ENCODE assay signal across 16 cellular contexts in genomic region chr12:25625146-25625545, GRCh38.
DNase-seq lines count a peak whose midpoint lies in the region; ATAC-seq and TF ChIP-seq lines count a peak whose summit lies in the region.
"Had no signal": no experiment of that assay in that cellular context is flagged by ENCODE, and none has a peak within 500 bp of the region (broad histone marks: within the 10 kb centered on the region; RNA-seq: fewer than 3 reads in every experiment).

No MANE protein-coding gene starts in this region.

- H3K9me3 ChIP-seq in endodermal cell (ENCODE audit: control insufficient read depth, low read length): peaks cover 20% of the 10 kb centered on the region
- H3K9me3 ChIP-seq: BLaER1 had no signal

- H3K9ac ChIP-seq in endodermal cell (ENCODE audit: extremely low read depth, low read length, poor library complexity, severe bottlenecking): no peak overlapping the region
- H3K9ac ChIP-seq: BLaER1 had no signal

- H3K27ac ChIP-seq in endodermal cell (ENCODE audit: low read depth, low read length): no peak overlapping the region
- H3K27ac ChIP-seq: BLaER1 had no signal

- no peak overlapping the region for H3K27ac Mint-ChIP-seq in endodermal cell
- H3K27ac Mint-ChIP-seq in chondrocyte (ENCODE audit: unreplicated experiment): no peak overlapping the region
- H3K27ac Mint-ChIP-seq: CD14-positive monocyte; CD4-positive, alpha-beta memory T cell; GM23338; HFFc6 had no signal

- DNase-seq in AG10803 (ENCODE audit: low read depth) (peak; percentile 52), GM03348 (ENCODE audit: low spot score) (peak; percentile 19), endodermal cell (no peak), fibroblast of peridontal ligament (ENCODE audit: extremely low read depth) (peak; percentile 54), chondrocyte (ENCODE audit: low spot score) (no peak), medulla oblongata (ENCODE audit: extremely low spot score) (no peak), DMS 273 (lab: John Stamatoyannopoulos, UW; ENCODE audit: unreplicated experiment) (no peak)
- DNase-seq: CD4-positive, alpha-beta memory T cell; DND-41; HFFc6; KG1 had no signal

- TF ChIP-seq CTCF in AG10803 (conservative IDR thresholded peaks at IDR 0.05; ENCODE audit: low read length) (no peak), endodermal cell (conservative IDR thresholded peaks at IDR 0.05) (no peak), chondrocyte (IDR thresholded peaks at IDR 0.05) (no peak)

- H3K27me3 Mint-ChIP-seq in endodermal cell (ENCODE audit: insufficient read depth) (no peaks in the 10 kb centered on the region), chondrocyte (ENCODE audit: low read depth) (no peaks in the 10 kb centered on the region)
- H3K27me3 Mint-ChIP-seq: CD4-positive, alpha-beta memory T cell had no signal

- H3K36me3 Mint-ChIP-seq in endodermal cell (ENCODE audit: low read depth) (peaks cover 20% of the 10 kb centered on the region), chondrocyte (ENCODE audit: low read depth) (no peaks in the 10 kb centered on the region)
- H3K36me3 Mint-ChIP-seq: CD14-positive monocyte; CD4-positive, alpha-beta memory T cell had no signal

- H3K9me3 Mint-ChIP-seq in endodermal cell: peaks cover 13% of the 10 kb centered on the region
- H3K9me3 Mint-ChIP-seq in chondrocyte (ENCODE audit: low read depth): no peaks in the 10 kb centered on the region
- H3K9me3 Mint-ChIP-seq: GM23338, HFFc6 had no signal

- H3K4me3 ChIP-seq in AG10803 (ENCODE audit: low read length) (no peak overlapping the region), endodermal cell (ENCODE audit: low read length) (peak overlapping the region; percentile 43)
- H3K4me3 ChIP-seq: BLaER1, GM23338 had no signal

- peaks cover 21% of the 10 kb centered on the region for H3K36me3 ChIP-seq in endodermal cell (ENCODE audit: control insufficient read depth, insufficient read depth, low read length)
- H3K36me3 ChIP-seq: BLaER1 had no signal

- H3K4me1 Mint-ChIP-seq in endodermal cell (peaks cover 27% of the 10 kb centered on the region), chondrocyte (ENCODE audit: low read depth) (no peaks in the 10 kb centered on the region)
- H3K4me1 Mint-ChIP-seq: CD14-positive monocyte; CD4-positive, alpha-beta memory T cell had no signal

- 100% methylated on average over 2 of the region's 2 CpGs; no CpG with 5 or more reads in 1 of the 2 experiments for WGBS in endodermal cell (ENCODE audit: insufficient coverage in 1 of 2, insufficient read length in 1 of 2), 2 experiments

- H3K27me3 ChIP-seq in endodermal cell (ENCODE audit: control insufficient read depth, insufficient read depth, low read length, poor library complexity, severe bottlenecking): no peaks in the 10 kb centered on the region
- H3K27me3 ChIP-seq: BLaER1 had no signal

- no peak for ATAC-seq in GM19035 (IDR thresholded peaks at IDR 0.05; ENCODE audit: unreplicated experiment)
- ATAC-seq: GM23338, HCT116 had no signal

- H3K4me1 ChIP-seq in endodermal cell (ENCODE audit: control insufficient read depth, insufficient read depth, low read length): no peaks in the 10 kb centered on the region
- H3K4me1 ChIP-seq: BLaER1 had no signal

- H3K4me3 Mint-ChIP-seq in endodermal cell (no peak overlapping the region), chondrocyte (ENCODE audit: unreplicated experiment) (no peak overlapping the region)
- H3K4me3 Mint-ChIP-seq: CD14-positive monocyte; CD4-positive, alpha-beta memory T cell; GM23338; HFFc6 had no signal

Comparison
In these comparisons a context has a peak if more than half of its experiments do, and no peak if none do; other contexts are left out.
1. DNase-seq: peak in AG10803 (single experiment), GM03348 (single experiment) and fibroblast of peridontal ligament (single experiment); none in endodermal cell (single experiment), chondrocyte (single experiment), medulla oblongata (single experiment) and DMS 273 (single experiment).